1 cellular context compared by ENCODE assay signal in the genomic region with DNA sequence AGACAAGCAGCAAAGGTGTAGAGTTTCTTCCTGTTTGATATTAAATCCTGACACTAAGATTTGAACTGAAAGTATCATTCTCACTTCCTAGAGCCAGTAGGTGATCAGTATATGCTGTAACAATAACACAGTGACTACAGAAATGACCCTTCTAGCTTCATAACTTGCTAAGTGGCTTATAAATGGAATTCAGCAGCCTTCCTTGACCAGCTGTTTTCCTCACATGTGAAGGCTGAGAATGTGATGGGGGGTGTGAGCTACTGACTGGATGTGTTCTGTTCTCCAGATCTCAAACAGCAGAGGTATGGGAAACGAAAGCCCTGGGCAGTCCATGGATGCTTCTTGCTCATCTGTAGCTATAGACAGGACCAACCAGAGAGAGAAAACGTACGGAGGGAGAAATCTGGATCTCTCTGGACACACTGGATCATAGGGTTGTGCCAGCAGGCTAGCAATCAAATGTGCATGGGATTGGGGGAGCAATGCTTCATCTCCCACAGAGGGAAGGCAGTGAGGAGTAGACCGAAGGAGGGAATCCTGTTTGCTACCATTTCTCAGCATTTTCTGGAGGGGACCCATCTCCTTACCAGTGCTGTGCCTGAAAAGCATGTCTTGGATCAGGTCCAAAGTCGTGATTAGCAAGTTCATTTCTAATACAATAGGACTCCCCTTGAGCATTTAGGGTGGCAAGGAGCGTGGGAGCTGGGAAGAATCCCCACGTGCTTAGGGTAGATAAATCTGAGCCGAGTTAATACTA.
TF ChIP-seq lines count a peak whose summit lies in the region.

No MANE protein-coding gene starts in this region.

TF ChIP-seq in IMR-90, 13 proteins besides CTCF, POLR2A, EP300 and RAD21:
- TF ChIP-seq RCOR1 (IDR thresholded peaks at IDR 0.05; ENCODE audit: insufficient replicate concordance, low read length), result no peak
- no peak for TF ChIP-seq NFE2L2 (IDR thresholded peaks at IDR 0.05; ENCODE audit: low read depth, low read length)
- TF ChIP-seq MAZ (IDR thresholded peaks at IDR 0.05; ENCODE audit: borderline replicate concordance, low read depth, low read length), result no peak
- TF ChIP-seq BHLHE40 (IDR thresholded peaks at IDR 0.05; ENCODE audit: low read depth, low read length), result no peak
- no peak for TF ChIP-seq MAFK (IDR thresholded peaks at IDR 0.05; ENCODE audit: low read depth, low read length)
- no peak for TF ChIP-seq FOS (IDR thresholded peaks at IDR 0.05; ENCODE audit: low read depth, low read length)
- TF ChIP-seq MXI1 (IDR thresholded peaks at IDR 0.05; ENCODE audit: borderline replicate concordance, low read depth, low read length), result no peak
- no peak for TF ChIP-seq CEBPB (IDR thresholded peaks at IDR 0.05; ENCODE audit: low read depth, low read length)
- no peak for TF ChIP-seq CHD1 (IDR thresholded peaks at IDR 0.05; ENCODE audit: low read depth, low read length)
- TF ChIP-seq, protein P1, sequence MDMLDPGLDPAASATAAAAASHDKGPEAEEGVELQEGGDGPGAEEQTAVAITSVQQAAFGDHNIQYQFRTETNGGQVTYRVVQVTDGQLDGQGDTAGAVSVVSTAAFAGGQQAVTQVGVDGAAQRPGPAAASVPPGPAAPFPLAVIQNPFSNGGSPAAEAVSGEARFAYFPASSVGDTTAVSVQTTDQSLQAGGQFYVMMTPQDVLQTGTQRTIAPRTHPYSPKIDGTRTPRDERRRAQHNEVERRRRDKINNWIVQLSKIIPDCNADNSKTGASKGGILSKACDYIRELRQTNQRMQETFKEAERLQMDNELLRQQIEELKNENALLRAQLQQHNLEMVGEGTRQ (IDR thresholded peaks at IDR 0.05; ENCODE audit: low read depth, low read length), result no peak
- TF ChIP-seq, protein P2, sequence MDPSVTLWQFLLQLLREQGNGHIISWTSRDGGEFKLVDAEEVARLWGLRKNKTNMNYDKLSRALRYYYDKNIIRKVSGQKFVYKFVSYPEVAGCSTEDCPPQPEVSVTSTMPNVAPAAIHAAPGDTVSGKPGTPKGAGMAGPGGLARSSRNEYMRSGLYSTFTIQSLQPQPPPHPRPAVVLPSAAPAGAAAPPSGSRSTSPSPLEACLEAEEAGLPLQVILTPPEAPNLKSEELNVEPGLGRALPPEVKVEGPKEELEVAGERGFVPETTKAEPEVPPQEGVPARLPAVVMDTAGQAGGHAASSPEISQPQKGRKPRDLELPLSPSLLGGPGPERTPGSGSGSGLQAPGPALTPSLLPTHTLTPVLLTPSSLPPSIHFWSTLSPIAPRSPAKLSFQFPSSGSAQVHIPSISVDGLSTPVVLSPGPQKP (IDR thresholded peaks at IDR 0.05; ENCODE audit: borderline replicate concordance, low read depth, low read length), result no peak
